2 cellular contexts compared by ENCODE assay signal in the genomic region with DNA sequence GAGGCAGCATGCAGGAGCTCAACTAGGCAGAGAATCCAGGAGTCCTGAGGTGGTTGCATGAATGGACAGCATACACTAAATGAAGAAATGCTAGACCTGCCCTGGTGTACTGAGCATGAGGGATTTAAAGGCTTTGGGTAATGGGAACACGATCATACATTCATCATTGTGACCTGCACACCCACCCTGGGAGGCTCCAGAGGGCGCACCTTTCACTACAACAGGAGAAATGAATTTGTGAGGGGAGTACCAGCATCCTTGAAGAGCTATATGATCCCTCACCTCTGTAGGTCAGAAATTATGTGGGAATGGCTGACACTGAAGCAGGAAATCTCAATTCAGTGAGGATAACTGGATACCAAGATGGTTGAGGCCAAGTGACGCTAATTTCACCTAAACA.
TF ChIP-seq lines count a peak whose summit lies in the region.

No MANE protein-coding gene starts in this region.

TF ChIP-seq in A549, 52 proteins besides CTCF, POLR2A, EP300 and RAD21:
- TF ChIP-seq NFE2L2 (conservative IDR thresholded peaks at IDR 0.05; ENCODE audit: low read length) (no peak), HEYL (CRISPR knock-in tag; IDR thresholded peaks at IDR 0.05) (no peak), CHD4 (IDR thresholded peaks at IDR 0.05; ENCODE audit: borderline replicate concordance) (no peak), ZFP36 (IDR thresholded peaks at IDR 0.05; ENCODE audit: borderline replicate concordance, partially characterized antibody) (no peak), ESRRA (IDR thresholded peaks at IDR 0.05; ENCODE audit: borderline replicate concordance, low read length) (no peak), NR3C1 (IDR thresholded peaks at IDR 0.05) (no peak), TFCP2L1 (CRISPR knock-in tag; IDR thresholded peaks at IDR 0.05) (no peak), CHD2 (IDR thresholded peaks at IDR 0.05; ENCODE audit: low read length, partially characterized antibody) (no peak), NPAS2 (CRISPR knock-in tag; IDR thresholded peaks at IDR 0.05; ENCODE audit: borderline replicate concordance) (no peak), JUNB (IDR thresholded peaks at IDR 0.05) (no peak), HOXA7 (CRISPR knock-in tag; IDR thresholded peaks at IDR 0.05) (no peak), PHF8 (IDR thresholded peaks at IDR 0.05; ENCODE audit: borderline replicate concordance, low read depth) (no peak), ZC3H11A (IDR thresholded peaks at IDR 0.05) (no peak)
- TF ChIP-seq, protein P1, sequence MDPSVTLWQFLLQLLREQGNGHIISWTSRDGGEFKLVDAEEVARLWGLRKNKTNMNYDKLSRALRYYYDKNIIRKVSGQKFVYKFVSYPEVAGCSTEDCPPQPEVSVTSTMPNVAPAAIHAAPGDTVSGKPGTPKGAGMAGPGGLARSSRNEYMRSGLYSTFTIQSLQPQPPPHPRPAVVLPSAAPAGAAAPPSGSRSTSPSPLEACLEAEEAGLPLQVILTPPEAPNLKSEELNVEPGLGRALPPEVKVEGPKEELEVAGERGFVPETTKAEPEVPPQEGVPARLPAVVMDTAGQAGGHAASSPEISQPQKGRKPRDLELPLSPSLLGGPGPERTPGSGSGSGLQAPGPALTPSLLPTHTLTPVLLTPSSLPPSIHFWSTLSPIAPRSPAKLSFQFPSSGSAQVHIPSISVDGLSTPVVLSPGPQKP (IDR thresholded peaks at IDR 0.05; ENCODE audit: low read depth, low read length): no peak
- TF ChIP-seq, protein P2, sequence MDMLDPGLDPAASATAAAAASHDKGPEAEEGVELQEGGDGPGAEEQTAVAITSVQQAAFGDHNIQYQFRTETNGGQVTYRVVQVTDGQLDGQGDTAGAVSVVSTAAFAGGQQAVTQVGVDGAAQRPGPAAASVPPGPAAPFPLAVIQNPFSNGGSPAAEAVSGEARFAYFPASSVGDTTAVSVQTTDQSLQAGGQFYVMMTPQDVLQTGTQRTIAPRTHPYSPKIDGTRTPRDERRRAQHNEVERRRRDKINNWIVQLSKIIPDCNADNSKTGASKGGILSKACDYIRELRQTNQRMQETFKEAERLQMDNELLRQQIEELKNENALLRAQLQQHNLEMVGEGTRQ (IDR thresholded peaks at IDR 0.05): no peak
- TF ChIP-seq, protein P3, sequence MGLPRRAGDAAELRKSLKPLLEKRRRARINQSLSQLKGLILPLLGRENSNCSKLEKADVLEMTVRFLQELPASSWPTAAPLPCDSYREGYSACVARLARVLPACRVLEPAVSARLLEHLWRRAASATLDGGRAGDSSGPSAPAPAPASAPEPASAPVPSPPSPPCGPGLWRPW (IDR thresholded peaks at IDR 0.05): no peak

TF ChIP-seq in GM12878, 131 proteins besides CTCF, POLR2A, EP300 and RAD21:
- no peak for TF ChIP-seq NFIC (IDR thresholded peaks at IDR 0.05; ENCODE audit: low read depth, low read length)
